19 cellular contexts compared by ENCODE assay signal in the genomic region with DNA sequence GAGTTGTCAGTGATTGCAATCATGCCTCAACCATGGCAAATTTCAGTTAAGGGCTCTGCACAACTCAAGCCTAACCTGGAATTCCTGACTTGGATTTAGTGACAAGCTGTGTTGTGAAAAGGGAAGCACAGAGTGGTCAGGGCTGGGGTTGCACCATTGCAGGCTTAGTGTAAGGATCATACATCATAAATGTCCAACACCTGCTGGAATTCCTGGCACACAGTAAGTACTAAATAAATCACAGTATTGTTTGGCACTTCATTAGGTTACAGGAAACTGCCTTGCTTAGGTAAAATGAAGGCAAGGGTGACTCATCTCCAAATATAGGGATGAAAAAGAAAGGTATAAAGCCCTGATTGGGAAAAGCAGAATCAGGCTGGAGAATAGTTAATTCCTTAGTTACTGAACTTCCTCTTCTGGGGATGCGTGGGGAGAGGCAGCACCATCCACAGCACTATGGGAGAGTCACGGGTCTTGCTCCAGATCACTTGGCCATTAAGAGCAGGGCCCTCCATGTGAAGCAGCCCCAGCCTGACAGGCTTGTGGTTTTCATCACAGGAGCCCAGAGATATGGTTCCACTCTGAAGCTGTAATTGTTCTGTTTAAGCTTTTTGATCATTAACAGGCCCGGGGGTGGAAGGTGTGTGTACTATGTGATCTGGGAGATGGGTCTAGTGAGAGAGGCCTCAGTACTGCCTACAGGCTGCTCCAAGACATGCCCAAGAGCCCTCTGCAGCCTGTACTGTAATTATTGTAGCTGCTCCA. TPM values are rescaled to one million over a fixed set of nuclear protein-coding genes. Genes with fewer than 3 reads are reported as not detected.
A peak's percentile ranks its signal among the peaks of the same experiment; 100 is the strongest.
DNase-seq lines count a peak whose midpoint lies in the region; ATAC-seq and TF ChIP-seq lines count a peak whose summit lies in the region.
"Had no signal": no experiment of that assay in that cellular context is flagged by ENCODE, and none has a peak within 500 bp of the region (broad histone marks: within the 10 kb centered on the region; RNA-seq: fewer than 3 reads in every experiment).

No MANE protein-coding gene starts in this region.

- H3K9me3 ChIP-seq in upper lobe of right lung (no peaks in the 10 kb centered on the region), heart left ventricle (no peaks in the 10 kb centered on the region)

- TF ChIP-seq CTCF in upper lobe of right lung (IDR thresholded peaks at IDR 0.05) (no peak), heart left ventricle (IDR thresholded peaks at IDR 0.05) (no peak)

- ATAC-seq in HG03378 (IDR thresholded peaks at IDR 0.05; ENCODE audit: unreplicated experiment) = peak; percentile 51
- peak; percentile 79 for ATAC-seq in upper lobe of right lung
- no peak for ATAC-seq in heart left ventricle
- ATAC-seq: K562 had no signal

- DNase-seq in NCI-H2227 (lab: John Stamatoyannopoulos, UW; ENCODE audit: unreplicated experiment) (peak; percentile 56), NCI-H2227 treated with DMSO at 0.1 percent for 48 hours (lab: John Stamatoyannopoulos, UW) (no peak), caudate nucleus (lab: John Stamatoyannopoulos, UW) (peak in 6 of 61 donors; percentile 1 to 32 (median 10)), upper lobe of right lung (no peak), heart left ventricle (no peak), NCI-H526 treated with DMSO at 0.1 percent for 48 hours (lab: John Stamatoyannopoulos, UW) (no peak), NCI-H146 treated with DMSO at 0.1 percent for 48 hours (lab: John Stamatoyannopoulos, UW; ENCODE audit: unreplicated experiment) (no peak)
- DNase-seq: 8988T, C1 segment of cervical spinal cord, DMS153, HCEC 1CT, NCI-H1092, NCI-H1694, NCI-H446, NCI-H774, SHP77 treated with DMSO at 0.1 percent for 48 hours had no signal

- no peak for TF ChIP-seq POLR2A in heart left ventricle (IDR thresholded peaks at IDR 0.05)

- peak overlapping the region; percentile 8 for H3K27ac ChIP-seq in caudate nucleus (ENCODE audit: low read depth, low read length)
- H3K27ac ChIP-seq in upper lobe of right lung = no peak overlapping the region
- H3K27ac ChIP-seq in heart left ventricle = no peak overlapping the region

- H3K4me3 ChIP-seq in upper lobe of right lung (no peak overlapping the region), heart left ventricle (no peak overlapping the region)
- H3K4me3 ChIP-seq: K562 had no signal

- H3K4me1 ChIP-seq in upper lobe of right lung (no peaks in the 10 kb centered on the region), heart left ventricle (no peaks in the 10 kb centered on the region)

- H3K36me3 ChIP-seq in upper lobe of right lung (no peaks in the 10 kb centered on the region), heart left ventricle (no peaks in the 10 kb centered on the region)

- H3K27me3 ChIP-seq in upper lobe of right lung (no peaks in the 10 kb centered on the region), heart left ventricle (peaks cover 0 to 22% (median 5%) of the 10 kb centered on the region in 9 donors)

- intact Hi-C loops in upper lobe of right lung (cut with DNase I) = no loop called here
- intact Hi-C loops in heart left ventricle (cut with DNase I) = no loop called here

- 28 to 34% (median 32%) methylated on average over 3 of the region's 3 CpGs for whole genome bisulfite sequencing in heart left ventricle, 4 donors

RNA-seq across cellular contexts. Expression of a gene that starts 39.7 kb away (rescaled TPM):
- total RNA-seq in upper lobe of right lung (1.8 TPM), heart left ventricle (under 1 TPM in 4 of 9 donors, not detected in 5; 0.08 to 0.23 (median 0.15) TPM)
- polyA plus RNA-seq in heart left ventricle = under 1 TPM in 1 of 2 donors, not detected in 1; 0.03 TPM
- total RNA-seq: G401, K562 had no signal
- polyA plus RNA-seq: K562 had no signal

Comparison
In these comparisons a context has a peak if more than half of its experiments do, and no peak if none do; other contexts are left out.
1. ATAC-seq: peak in HG03378 (single experiment) and upper lobe of right lung (single experiment); none in heart left ventricle (0 of 4).